In the genomic region with DNA sequence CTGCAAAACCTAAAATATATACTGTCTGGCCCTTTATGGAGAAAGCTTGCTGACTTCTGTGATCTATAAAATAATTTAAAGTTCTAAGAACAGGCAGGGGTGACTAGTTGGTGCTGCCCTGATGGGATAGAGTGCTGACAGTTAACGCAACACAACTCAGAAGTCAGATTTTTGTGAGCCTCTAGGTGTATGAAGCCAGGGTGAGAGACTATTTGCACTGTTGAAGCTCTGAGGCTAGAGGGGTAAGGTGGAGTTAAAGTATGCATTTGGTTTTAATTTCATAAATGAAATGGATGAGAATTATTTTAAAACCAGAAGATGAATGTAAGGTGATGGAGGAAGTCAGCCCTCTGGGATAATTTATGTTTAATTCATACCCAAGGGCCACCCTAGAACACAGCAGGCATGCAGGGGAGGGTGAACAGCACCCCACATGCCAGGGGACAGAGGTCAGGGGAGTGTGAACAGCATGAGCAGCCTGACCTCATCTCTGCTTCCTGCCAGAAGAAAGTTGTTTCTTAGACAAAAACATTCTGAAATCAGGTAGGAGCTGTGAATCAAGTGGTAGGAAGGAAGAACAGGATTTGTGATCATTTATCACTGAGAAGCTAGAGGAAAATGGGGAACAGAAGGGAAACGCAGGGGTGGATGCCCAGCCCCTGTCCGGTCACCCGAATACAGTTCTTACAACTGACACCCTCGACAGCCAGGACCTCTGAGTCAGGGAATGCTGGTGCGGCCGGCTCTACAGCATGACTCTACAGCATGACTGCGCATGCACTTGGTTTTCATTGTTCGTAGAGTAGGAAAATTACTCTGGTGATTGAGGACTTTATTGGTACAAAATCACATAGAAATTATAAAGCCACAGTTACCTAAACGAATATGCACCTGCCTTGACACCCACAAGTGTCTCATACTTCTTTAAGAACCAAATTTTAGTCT, we compare ENCODE assay signal across 15 cellular contexts.
DNase-seq lines count a peak whose midpoint lies in the region; ATAC-seq and TF ChIP-seq lines count a peak whose summit lies in the region.
"Had no signal": no experiment of that assay in that cellular context is flagged by ENCODE, and none has a peak within 500 bp of the region (broad histone marks: within the 10 kb centered on the region; RNA-seq: fewer than 3 reads in every experiment).

No MANE protein-coding gene starts in this region.

- in situ Hi-C loops in astrocyte of the spinal cord (cut with HindIII; ENCODE audit: low sequenced_read_pairs) = no loop called here

- TF ChIP-seq CTCF in astrocyte of the spinal cord (IDR thresholded peaks at IDR 0.05; ENCODE audit: low read depth, low read length) = no peak

- no peak overlapping the region for H3K4me3 ChIP-seq in astrocyte of the spinal cord (ENCODE audit: low read depth, low read length)
- H3K4me3 ChIP-seq: adrenal gland, K562 had no signal

- peak; percentile 30 for DNase-seq in AG20443 (ENCODE audit: low spot score)
- DNase-seq in HT1080 (ENCODE audit: low read depth) = peak; percentile 52
- DNase-seq in astrocyte of the spinal cord (ENCODE audit: low read depth, low spot score) = peak; percentile 43
- DNase-seq in kidney tubule cell (ENCODE audit: low spot score) = peak; percentile 73
- DNase-seq in NCI-H69 (lab: John Stamatoyannopoulos, UW) = no peak
- DNase-seq in HCEC 1CT = no peak
- DNase-seq: activated CD4-positive, alpha-beta T cell treated with anti-CD3 and anti-CD28 coated beads for 1 hour; NCI-H1694; NCI-H82; stimulated activated CD4-positive, alpha-beta T cell treated with anti-CD3 and anti-CD28 coated beads, Interleukin-4, amount 100 ng/mL, for 24 hours; stimulated activated naive CD8-positive, alpha-beta T cell treated with anti-CD3 and anti-CD28 coated beads, Interleukin-15, amount 100 ng/mL, for 72 hours had no signal

- ATAC-seq in HG03095 (IDR thresholded peaks at IDR 0.05; ENCODE audit: unreplicated experiment) (no peak), GM21381 (IDR thresholded peaks at IDR 0.05; ENCODE audit: unreplicated experiment) (no peak)
- ATAC-seq: K562; stimulated activated naive CD8-positive, alpha-beta T cell treated with anti-CD3 and anti-CD28 coated beads, Interleukin-15, amount 100 ng/mL, for 72 hours had no signal

Comparison
In these comparisons a context has a peak if more than half of its experiments do, and no peak if none do; other contexts are left out.
1. DNase-seq: peak in AG20443 (single experiment), HT1080 (single experiment), astrocyte of the spinal cord (single experiment) and kidney tubule cell (single experiment); none in NCI-H69 (single experiment) and HCEC 1CT (single experiment).